ENCODE assay signal across 19 cellular contexts in genomic region chr10:33588974-33589600, GRCh38.
DNase-seq lines count a peak whose midpoint lies in the region; ATAC-seq lines count a peak whose summit lies in the region.
"Had no signal": no experiment of that assay in that cellular context is flagged by ENCODE, and none has a peak within 500 bp of the region (broad histone marks: within the 10 kb centered on the region; RNA-seq: fewer than 3 reads in every experiment).

No MANE protein-coding gene starts in this region.

- DNase-seq in A172 (ENCODE audit: low spot score) (peak; percentile 42), CMK (ENCODE audit: low read depth) (peak; percentile 66), NCI-H226 (peak; percentile 55), left lobe of liver (ENCODE audit: low spot score) (no peak), T-helper 9 cell (no peak)
- DNase-seq: CD4-positive, CD25-positive, alpha-beta regulatory T cell; CD8-positive, alpha-beta T cell; DMS 273 treated with DMSO at 0.1 percent for 48 hours; DMS79; EL; GDM1; H9; HFFc6 had no signal

- H3K4me3 ChIP-seq in iPS-20b (ENCODE audit: low read length), result 0 out of 2 replicates have a peak overlapping the region, but pooled peaks have one; percentile 0
- H3K4me3 ChIP-seq: BLaER1, GM12878, GM23338 had no signal

- H3K9me3 ChIP-seq in iPS-20b (ENCODE audit: insufficient read depth, low read depth, low read length), result peaks cover 17% of the 10 kb centered on the region

- H3K4me1 ChIP-seq in iPS-20b (ENCODE audit: insufficient read depth, low read length), result no peaks in the 10 kb centered on the region
- H3K4me1 ChIP-seq: BLaER1 had no signal

- H3K27ac ChIP-seq in iPS-20b (ENCODE audit: low read length), result no peak overlapping the region
- H3K27ac ChIP-seq: BLaER1, C4-2B had no signal

- no peaks in the 10 kb centered on the region for H3K36me3 ChIP-seq in iPS-20b (ENCODE audit: insufficient read depth, low read depth, low read length)
- H3K36me3 ChIP-seq: BLaER1 had no signal

- H3K27me3 ChIP-seq in iPS-20b (ENCODE audit: insufficient read depth, low read length), result no peaks in the 10 kb centered on the region
- H3K27me3 ChIP-seq: BLaER1 had no signal

- ATAC-seq in left lobe of liver, result no peak
- ATAC-seq: CD8-positive, alpha-beta T cell; GM12878; GM23338; HCT116 had no signal

- no peak overlapping the region for H3K9ac ChIP-seq in iPS-20b (ENCODE audit: low read depth, low read length)
- H3K9ac ChIP-seq: BLaER1 had no signal

Comparison
In these comparisons a context has a peak if more than half of its experiments do, and no peak if none do; other contexts are left out.
1. DNase-seq: peak in A172 (single experiment), CMK (single experiment) and NCI-H226 (single experiment); none in left lobe of liver (single experiment) and T-helper 9 cell (single experiment).